In the genomic region with DNA sequence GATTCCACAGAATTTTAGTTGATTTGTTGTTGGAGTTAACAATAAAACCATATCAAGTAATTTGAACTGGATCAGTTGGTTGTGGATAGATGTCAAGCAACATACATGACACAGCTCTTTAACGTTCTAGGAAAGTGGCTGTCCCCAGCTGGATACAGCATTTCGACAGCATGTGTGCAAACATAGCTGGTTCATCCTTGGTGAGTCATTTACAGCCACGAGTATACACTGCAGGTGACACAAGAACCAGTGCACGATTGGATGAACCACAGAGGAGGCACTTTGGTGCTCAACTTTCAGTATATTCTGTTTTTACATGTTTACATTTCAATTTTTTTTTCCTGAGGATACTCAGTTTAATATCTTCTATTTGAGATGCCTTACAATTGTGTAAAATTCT, we compare ENCODE assay signal across 2 cellular contexts.
TF ChIP-seq lines count a peak whose summit lies in the region.

No MANE protein-coding gene starts in this region.

TF ChIP-seq in HepG2, 621 proteins besides CTCF, POLR2A, EP300 and RAD21:
- TF ChIP-seq FOSL2 (CRISPR knock-in tag; IDR thresholded peaks at IDR 0.05), result peak; percentile 61
- TF ChIP-seq ZNF570 (CRISPR knock-in tag; IDR thresholded peaks at IDR 0.05; ENCODE audit: borderline replicate concordance), result no peak
- TF ChIP-seq HOMEZ (CRISPR knock-in tag; IDR thresholded peaks at IDR 0.05; ENCODE audit: low read depth), result 0 out of 2 replicates have a peak, but pooled peaks have one; percentile 27
- no peak for TF ChIP-seq GLMP (CRISPR knock-in tag; IDR thresholded peaks at IDR 0.05; ENCODE audit: borderline replicate concordance)
- no peak for TF ChIP-seq YY1 (IDR thresholded peaks at IDR 0.05; ENCODE audit: insufficient read depth, insufficient replicate concordance, low read depth, low read length)
- no peak for TF ChIP-seq CREB1 (IDR thresholded peaks at IDR 0.05)
- TF ChIP-seq CREB1 (CRISPR knock-in tag; IDR thresholded peaks at IDR 0.05), result no peak

TF ChIP-seq in H1, 55 proteins besides CTCF, POLR2A, EP300 and RAD21:
- no peak for TF ChIP-seq HDAC6 (IDR thresholded peaks at IDR 0.05; ENCODE audit: low read depth, low read length)
- TF ChIP-seq RXRA (IDR thresholded peaks at IDR 0.05; ENCODE audit: insufficient read depth, low read depth, low read length), result no peak
- no peak for TF ChIP-seq SUZ12 (IDR thresholded peaks at IDR 0.05; ENCODE audit: low read length)
- no peak for TF ChIP-seq EZH2 (IDR thresholded peaks at IDR 0.05; ENCODE audit: low read depth, low read length, severe bottlenecking)
- no peak for TF ChIP-seq MAFK (IDR thresholded peaks at IDR 0.05; ENCODE audit: low read depth, low read length)
- no peak for TF ChIP-seq SP4 (IDR thresholded peaks at IDR 0.05; ENCODE audit: low read length)
- TF ChIP-seq POLR2AphosphoS5 (IDR thresholded peaks at IDR 0.05; ENCODE audit: low read depth, low read length), result no peak
- no peak for TF ChIP-seq BACH1 (IDR thresholded peaks at IDR 0.05; ENCODE audit: low read length)
- TF ChIP-seq KDM5A (IDR thresholded peaks at IDR 0.05; ENCODE audit: low read length), result no peak
- no peak for TF ChIP-seq BCL11A (IDR thresholded peaks at IDR 0.05; ENCODE audit: low read depth in 2 of 2, low read length in 2 of 2)
- TF ChIP-seq TBP (IDR thresholded peaks at IDR 0.05; ENCODE audit: low read depth, low read length), result no peak
- no peak for TF ChIP-seq E2F6 (IDR thresholded peaks at IDR 0.05)
